24 cellular contexts compared by ENCODE assay signal in the genomic region with DNA sequence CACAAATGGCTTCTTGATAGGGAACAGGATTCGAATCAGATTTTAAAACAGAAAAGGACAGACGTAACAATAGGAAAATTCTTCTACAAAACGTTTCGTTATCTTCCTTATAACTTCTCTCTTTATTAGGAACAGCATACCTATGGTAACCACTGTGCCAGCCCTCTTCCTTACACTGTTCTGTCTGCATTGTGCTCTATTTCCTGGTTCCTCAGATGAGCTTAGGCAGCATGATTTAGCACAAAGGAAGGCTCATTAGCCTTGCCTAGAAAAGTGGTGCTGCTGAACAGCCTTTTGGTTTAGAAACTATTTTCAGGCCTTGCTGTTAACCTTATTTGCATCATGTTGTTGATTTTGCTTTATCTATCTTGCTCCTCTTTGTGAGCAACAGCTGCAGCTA.
DNase-seq lines count a peak whose midpoint lies in the region; TF ChIP-seq lines count a peak whose summit lies in the region.
"Had no signal": no experiment of that assay in that cellular context is flagged by ENCODE, and none has a peak within 500 bp of the region (broad histone marks: within the 10 kb centered on the region; RNA-seq: fewer than 3 reads in every experiment).

No MANE protein-coding gene starts in this region.

- H3K27me3 Mint-ChIP-seq in neural crest cell (ENCODE audit: low read depth) = no peaks in the 10 kb centered on the region
- no peaks in the 10 kb centered on the region for H3K27me3 Mint-ChIP-seq in Caco-2 (ENCODE audit: insufficient read depth, unreplicated experiment)
- H3K27me3 Mint-ChIP-seq: activated CD8-positive, alpha-beta T cell treated with anti-CD3 and anti-CD28 coated beads for 36 hours; activated naive CD4-positive, alpha-beta T cell treated with anti-CD3 and anti-CD28 coated beads, Interleukin-2, amount 50 U/mL, for 24 hours; natural killer cell treated with Interleukin-12 subunit alpha and Interleukin-12 subunit beta and Interleukin-15 and Interleukin-18, amount 100 ng/mL, for 72 hours; stimulated activated memory B cell treated with anti-CD40 and anti-IgM and Interleukin-4, amounts not matched to agents 10 μg/mL and 1 μg/mL and 100 μg/mL, for 72 hours; type B pancreatic cell had no signal

- H3K36me3 ChIP-seq in SK-N-MC (ENCODE audit: insufficient read depth, low read length) (no peaks in the 10 kb centered on the region), Caco-2 (ENCODE audit: control insufficient read depth, insufficient read depth, low read length) (no peaks in the 10 kb centered on the region)
- H3K36me3 ChIP-seq: BLaER1, breast epithelium, gastrocnemius medialis, ovary had no signal

- POLR2A ChIA-PET in Caco-2 (lab: Charles Lee) = no interaction called here

- intact Hi-C loops in Caco-2 (cut with micrococcal nuclease; ENCODE audit: unreplicated experiment) = no loop called here

- H3K4me3 Mint-ChIP-seq in neural crest cell (no peak overlapping the region), Caco-2 (ENCODE audit: unreplicated experiment) (no peak overlapping the region)
- H3K4me3 Mint-ChIP-seq: activated CD8-positive, alpha-beta T cell treated with anti-CD3 and anti-CD28 coated beads for 36 hours; activated naive CD4-positive, alpha-beta T cell treated with anti-CD3 and anti-CD28 coated beads, Interleukin-2, amount 50 U/mL, for 24 hours; natural killer cell treated with Interleukin-12 subunit alpha and Interleukin-12 subunit beta and Interleukin-15 and Interleukin-18, amount 100 ng/mL, for 72 hours; stimulated activated memory B cell treated with anti-CD40 and anti-IgM and Interleukin-4, amounts not matched to agents 10 μg/mL and 1 μg/mL and 100 μg/mL, for 72 hours; type B pancreatic cell had no signal

- no peak overlapping the region for H3K9ac ChIP-seq in SK-N-MC (ENCODE audit: insufficient read length)
- H3K9ac ChIP-seq: BLaER1 had no signal

- no peak for TF ChIP-seq CTCF in neural crest cell (conservative IDR thresholded peaks at IDR 0.05)
- no peak for TF ChIP-seq CTCF in Caco-2 (IDR thresholded peaks at IDR 0.05; ENCODE audit: insufficient read depth in 1 of 2, low read depth in 1 of 2, low read length in 1 of 2, severe bottlenecking in 1 of 2, unreplicated experiment in 1 of 2)

- H3K4me3 ChIP-seq in SK-N-MC = no peak overlapping the region
- no peak overlapping the region for H3K4me3 ChIP-seq in Caco-2 (ENCODE audit: low read depth, low read length)
- H3K4me3 ChIP-seq: BLaER1, breast epithelium, gastrocnemius medialis, mucosa of descending colon, ovary had no signal

- no peaks in the 10 kb centered on the region for H3K27me3 ChIP-seq in Caco-2 (replicated peaks; ENCODE audit: control insufficient read depth, insufficient read depth, low read length)
- H3K27me3 ChIP-seq: gastrocnemius medialis, ovary had no signal

- no peaks in the 10 kb centered on the region for H3K9me3 ChIP-seq in SK-N-MC (ENCODE audit: low read depth, low read length)
- H3K9me3 ChIP-seq in Caco-2 = no peaks in the 10 kb centered on the region
- H3K9me3 ChIP-seq: BLaER1, breast epithelium, gastrocnemius medialis, mucosa of descending colon, ovary had no signal

- peak overlapping the region; percentile 73 for H3K27ac ChIP-seq in SK-N-MC
- H3K27ac ChIP-seq: BLaER1, breast epithelium, gastrocnemius medialis had no signal

- DNase-seq in DMS53 treated with DMSO at 0.1 percent for 48 hours (lab: John Stamatoyannopoulos, UW; ENCODE audit: unreplicated experiment) = peak; percentile 8
- peak; percentile 42 for DNase-seq in NCI-H1436 (lab: John Stamatoyannopoulos, UW)
- DNase-seq in SK-N-MC (ENCODE audit: low read depth, low spot score) = no peak
- no peak for DNase-seq in neural crest cell (ENCODE audit: low read depth, low spot score)
- no peak for DNase-seq in superior temporal gyrus (ENCODE audit: extremely low spot score)
- no peak for DNase-seq in Kasumi-1 (lab: John Stamatoyannopoulos, UW)
- DNase-seq in Caco-2 = no peak
- DNase-seq in glomerular visceral epithelial cell (ENCODE audit: extremely low spot score) = no peak
- DNase-seq: activated CD8-positive, alpha-beta T cell treated with anti-CD3 and anti-CD28 coated beads for 36 hours; amniotic stem cell; DND-41; gastrocnemius medialis; KG1; mucosa of descending colon; NCI-H146; ovary; substantia nigra had no signal

- H3K4me1 Mint-ChIP-seq in neural crest cell (peaks cover 6% of the 10 kb centered on the region), Caco-2 (ENCODE audit: low read depth, unreplicated experiment) (no peaks in the 10 kb centered on the region)
- H3K4me1 Mint-ChIP-seq: activated naive CD4-positive, alpha-beta T cell treated with anti-CD3 and anti-CD28 coated beads, Interleukin-2, amount 50 U/mL, for 24 hours; stimulated activated memory B cell treated with anti-CD40 and anti-IgM and Interleukin-4, amounts not matched to agents 10 μg/mL and 1 μg/mL and 100 μg/mL, for 72 hours had no signal

- BruUV-seq in Caco-2 (replicated peaks; lab: Mats Ljungman, UMichigan) = no TSS peak

- H3K36me3 Mint-ChIP-seq in neural crest cell (ENCODE audit: low read depth) (no peaks in the 10 kb centered on the region), Caco-2 (ENCODE audit: insufficient read depth, unreplicated experiment) (no peaks in the 10 kb centered on the region)
- H3K36me3 Mint-ChIP-seq: activated naive CD4-positive, alpha-beta T cell treated with anti-CD3 and anti-CD28 coated beads, Interleukin-2, amount 50 U/mL, for 24 hours; natural killer cell treated with Interleukin-12 subunit alpha and Interleukin-12 subunit beta and Interleukin-15 and Interleukin-18, amount 100 ng/mL, for 72 hours; stimulated activated memory B cell treated with anti-CD40 and anti-IgM and Interleukin-4, amounts not matched to agents 10 μg/mL and 1 μg/mL and 100 μg/mL, for 72 hours; type B pancreatic cell had no signal

- CTCF ChIA-PET in Caco-2 (lab: Charles Lee) = no interaction called here

- no peaks in the 10 kb centered on the region for H3K9me3 Mint-ChIP-seq in neural crest cell
- no peaks in the 10 kb centered on the region for H3K9me3 Mint-ChIP-seq in Caco-2 (ENCODE audit: unreplicated experiment)
- H3K9me3 Mint-ChIP-seq: activated naive CD4-positive, alpha-beta T cell treated with anti-CD3 and anti-CD28 coated beads, Interleukin-2, amount 50 U/mL, for 24 hours; natural killer cell treated with Interleukin-12 subunit alpha and Interleukin-12 subunit beta and Interleukin-15 and Interleukin-18, amount 100 ng/mL, for 72 hours; stimulated activated memory B cell treated with anti-CD40 and anti-IgM and Interleukin-4, amounts not matched to agents 10 μg/mL and 1 μg/mL and 100 μg/mL, for 72 hours; type B pancreatic cell had no signal

- no peaks in the 10 kb centered on the region for H3K4me1 ChIP-seq in Caco-2
- H3K4me1 ChIP-seq: BLaER1, breast epithelium, gastrocnemius medialis had no signal

- H3K27ac Mint-ChIP-seq in neural crest cell (ENCODE audit: unreplicated experiment) = peak overlapping the region; percentile 37
- H3K27ac Mint-ChIP-seq in Caco-2 (ENCODE audit: unreplicated experiment) = no peak overlapping the region
- H3K27ac Mint-ChIP-seq: activated CD8-positive, alpha-beta T cell treated with anti-CD3 and anti-CD28 coated beads for 36 hours; activated naive CD4-positive, alpha-beta T cell treated with anti-CD3 and anti-CD28 coated beads, Interleukin-2, amount 50 U/mL, for 24 hours; activated T-helper 2 cell treated with anti-CD3 and anti-CD28 coated beads, Interferon-gamma antibody, Interleukin-2, Interleukin-4, amounts not matched to agents 10 μg/mL and 5 μg/mL and 100 μg/mL, durations not matched to agents 14 hours and 24 hours and 36 hours; natural killer cell treated with Interleukin-12 subunit alpha and Interleukin-12 subunit beta and Interleukin-15 and Interleukin-18, amount 100 ng/mL, for 72 hours; stimulated activated memory B cell treated with anti-CD40 and anti-IgM and Interleukin-4, amounts not matched to agents 10 μg/mL and 1 μg/mL and 100 μg/mL, for 72 hours; type B pancreatic cell had no signal

Comparison
In these comparisons a context has a peak if more than half of its experiments do, and no peak if none do; other contexts are left out.
1. DNase-seq: peak in DMS53 treated with DMSO at 0.1 percent for 48 hours (single experiment) and NCI-H1436 (single experiment); none in SK-N-MC (single experiment), neural crest cell (single experiment), superior temporal gyrus (single experiment), Kasumi-1 (0 of 2), Caco-2 (0 of 2) and glomerular visceral epithelial cell (single experiment).